ENCODE assay signal across 14 cellular contexts in genomic region chr14:76776306-76777251, GRCh38. TPM values are rescaled to one million over a fixed set of nuclear protein-coding genes. Genes with fewer than 3 reads are reported as not detected.
DNase-seq lines count a peak whose midpoint lies in the region; TF ChIP-seq lines count a peak whose summit lies in the region.
"Had no signal": no experiment of that assay in that cellular context is flagged by ENCODE, and none has a peak within 500 bp of the region (broad histone marks: within the 10 kb centered on the region; RNA-seq: fewer than 3 reads in every experiment).

No MANE protein-coding gene starts in this region.

- H3K79me2 ChIP-seq in hepatocyte, result no peaks in the 10 kb centered on the region

- H3K4me3 ChIP-seq in hepatocyte, result no peak overlapping the region
- H3K4me3 ChIP-seq: BLaER1, body of pancreas had no signal

- H3K27ac ChIP-seq in cingulate gyrus (ENCODE audit: low read depth, low read length) (peak overlapping the region; percentile 32), substantia nigra (ENCODE audit: low read depth, low read length, poor library complexity, severe bottlenecking) (peak overlapping the region; percentile 45), hepatocyte (no peak overlapping the region)
- H3K27ac ChIP-seq: BLaER1, body of pancreas had no signal

- no peak for TF ChIP-seq CTCF in hepatocyte (IDR thresholded peaks at IDR 0.05; ENCODE audit: poor library complexity)

- H3K9me3 ChIP-seq in hepatocyte (ENCODE audit: low read depth), result no peaks in the 10 kb centered on the region
- H3K9me3 ChIP-seq: BLaER1, body of pancreas had no signal

- DNase-seq in activated effector memory CD4-positive, alpha-beta T cell treated with anti-CD3 and anti-CD28 coated beads, Interleukin-2, amount 50 U/mL, for 16 hours, result peak; percentile 56
- DNase-seq in activated effector memory CD4-positive, alpha-beta T cell treated with Interleukin-2 at 50 U/mL for 16 hours, result no peak
- peak; percentile 63 for DNase-seq in NCI-H1694 (lab: John Stamatoyannopoulos, UW)
- no peak for DNase-seq in substantia nigra (lab: John Stamatoyannopoulos, UW)
- DNase-seq in mucosa of gallbladder (ENCODE audit: low spot score), result no peak
- no peak for DNase-seq in hepatocyte (ENCODE audit: low spot score)
- DNase-seq in GOT3 (lab: John Stamatoyannopoulos, UW), result no peak
- DNase-seq: NCI-H1105 treated with DMSO at 0.1 percent for 48 hours; stimulated activated CD4-positive, alpha-beta T cell treated with anti-CD3 and anti-CD28 coated beads, Interleukin-15, amount 100 ng/mL, for 24 hours had no signal

- no peak overlapping the region for H3K4me2 ChIP-seq in hepatocyte
- H3K4me2 ChIP-seq: BLaER1 had no signal

- no peaks in the 10 kb centered on the region for H4K20me1 ChIP-seq in hepatocyte (ENCODE audit: insufficient read depth, poor library complexity, severe bottlenecking)
- H4K20me1 ChIP-seq: BLaER1 had no signal

- H3K4me1 ChIP-seq in hepatocyte (ENCODE audit: insufficient read depth), result peaks cover 15% of the 10 kb centered on the region

- no peaks in the 10 kb centered on the region for H3K9me2 ChIP-seq in hepatocyte (replicated peaks; ENCODE audit: insufficient read depth)

- H2AFZ ChIP-seq in hepatocyte, result no peak overlapping the region

- H3K27me3 ChIP-seq in hepatocyte, result no peaks in the 10 kb centered on the region
- H3K27me3 ChIP-seq: BLaER1, body of pancreas had no signal

- WGBS in hepatocyte (ENCODE audit: low lambda C conversion rate, missing lambda C conversion rate), result 80% methylated on average over 12 of the region's 14 CpGs

- no peaks in the 10 kb centered on the region for H3K36me3 ChIP-seq in hepatocyte (replicated peaks; ENCODE audit: insufficient read depth, low read depth)

RNA-seq across cellular contexts. Expression of gene VASH1, which starts 15.3 kb away (rescaled TPM):
- total RNA-seq in mucosa of gallbladder, result 18.4 TPM
- 4.8 and 6.8 TPM in 2 replicates for total RNA-seq in hepatocyte
- polyA plus RNA-seq in hepatocyte, result 6.0 and 6.3 TPM in 2 replicates

RNA-seq across cellular contexts. Expression of gene ANGEL1, which starts 36.1 kb away (rescaled TPM):
- total RNA-seq in mucosa of gallbladder, result 22.2 TPM
- 15.3 and 18.7 TPM in 2 replicates for total RNA-seq in hepatocyte
- 11.0 and 15.8 TPM in 2 replicates for polyA plus RNA-seq in hepatocyte

RNA-seq across cellular contexts. Expression of gene LRRC74A, which starts 49.6 kb away (rescaled TPM):
- total RNA-seq in mucosa of gallbladder (not detected), hepatocyte (not detected in 2 replicates)
- not detected in 2 replicates for polyA plus RNA-seq in hepatocyte
- total RNA-seq: body of pancreas, frontal cortex, subcutaneous adipose tissue had no signal

Comparison
In these comparisons a context has a peak if more than half of its experiments do, and no peak if none do; other contexts are left out.
1. DNase-seq: peak in activated effector memory CD4-positive, alpha-beta T cell treated with anti-CD3 and anti-CD28 coated beads, Interleukin-2, amount 50 U/mL, for 16 hours (single experiment) and NCI-H1694 (single experiment); none in activated effector memory CD4-positive, alpha-beta T cell treated with Interleukin-2 at 50 U/mL for 16 hours (single experiment), substantia nigra (0 of 49), mucosa of gallbladder (single experiment), hepatocyte (single experiment) and GOT3 (single experiment).